In the genomic region with DNA sequence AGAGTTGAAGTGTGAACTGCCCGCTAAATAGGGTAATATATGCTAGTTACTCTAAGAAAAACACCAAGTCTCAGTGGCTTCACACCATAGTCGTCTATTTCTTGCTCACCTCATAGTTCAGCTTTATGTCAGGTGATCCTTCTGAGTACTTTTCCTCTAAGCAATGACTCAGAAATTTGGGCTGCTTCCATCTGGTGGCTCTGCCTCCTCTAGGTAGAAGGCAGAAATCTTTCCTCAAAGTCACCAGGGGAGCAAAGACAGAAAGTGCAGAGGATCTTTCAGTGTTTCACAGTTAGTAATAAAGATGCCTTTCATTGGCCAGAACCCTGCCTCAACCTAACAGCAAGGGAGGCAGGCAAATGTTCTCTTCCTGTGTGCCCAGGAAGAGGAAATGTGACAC, we compare ENCODE assay signal across 21 cellular contexts. TPM values are rescaled to one million over a fixed set of nuclear protein-coding genes. Genes with fewer than 3 reads are reported as not detected.
"Had no signal": no experiment of that assay in that cellular context is flagged by ENCODE, and none has a peak within 500 bp of the region (broad histone marks: within the 10 kb centered on the region; RNA-seq: fewer than 3 reads in every experiment).

No MANE protein-coding gene starts in this region.

- ATAC-seq: activated naive CD4-positive, alpha-beta T cell treated with anti-CD3 and anti-CD28 coated beads, Interleukin-2, amount 50 U/mL, for 72 hours; activated T-helper 17 cell treated with anti-CD3 and anti-CD28 coated beads, Interleukin-2, amount 50 U/mL, for 72 hours; left ventricle myocardium superior; natural killer cell treated with Interleukin-12 subunit alpha and Interleukin-12 subunit beta and Interleukin-15 and Interleukin-18, amount 100 ng/mL, for 72 hours; pancreas; right cardiac atrium; stimulated activated naive CD8-positive, alpha-beta T cell treated with anti-CD3 and anti-CD28 coated beads, Interleukin-15, Interleukin-2, amounts not matched to agents 100 U/mL and 50 U/mL, for 24 hours; WTC11 had no signal

- H3K4me2 ChIP-seq: hepatocyte had no signal

- H3K9me3 ChIP-seq: colonic mucosa, neutrophil, pancreas, psoas muscle, thyroid gland had no signal

- H3K79me2 ChIP-seq: hepatocyte had no signal

- H3K4me3 ChIP-seq: colonic mucosa, hepatocyte, pancreas, psoas muscle, thyroid gland had no signal

- DNase-seq: activated CD8-positive, alpha-beta memory T cell treated with anti-CD3 and anti-CD28 coated beads, Interleukin-2, amount 50 U/mL, for 4 hours; activated T-cell treated with anti-CD3 and anti-CD28 coated beads, Interleukin-2, amount 50 U/mL, for 24 hours; aorta; central memory CD4-positive, alpha-beta T cell; colonic mucosa; left ventricle myocardium superior; midbrain; pancreas; psoas muscle; right cardiac atrium; stimulated activated CD4-positive, alpha-beta T cell treated with anti-CD3 and anti-CD28 coated beads, Interleukin-4, amount 100 ng/mL, for 24 hours; stimulated activated naive CD8-positive, alpha-beta T cell treated with anti-CD3 and anti-CD28 coated beads, Interleukin-15, Interleukin-2, amounts not matched to agents 100 U/mL and 50 U/mL, for 24 hours; T1000; thyroid gland had no signal

- H3K4me1 ChIP-seq: colonic mucosa, pancreas, psoas muscle, thyroid gland had no signal

- H3K27ac ChIP-seq: colonic mucosa, hepatocyte, neutrophil, pancreas, psoas muscle, thyroid gland had no signal

- H3K27me3 ChIP-seq: colonic mucosa, hepatocyte, neutrophil, pancreas, thyroid gland had no signal

- H3K36me3 ChIP-seq: colonic mucosa, neutrophil, pancreas, thyroid gland had no signal

- H2AFZ ChIP-seq: hepatocyte had no signal

RNA-seq across cellular contexts. Expression of a gene that starts 17.3 kb away (rescaled TPM):
- total RNA-seq: aorta, colonic mucosa, epithelial cell of proximal tubule, left ventricle myocardium superior had no signal
